ENCODE assay signal across 19 cellular contexts in genomic region chr1:90963651-90964050, GRCh38.
"Had no signal": no experiment of that assay in that cellular context is flagged by ENCODE, and none has a peak within 500 bp of the region (broad histone marks: within the 10 kb centered on the region; RNA-seq: fewer than 3 reads in every experiment).

No MANE protein-coding gene starts in this region.

- H3K27ac Mint-ChIP-seq: activated naive CD4-positive, alpha-beta T cell treated with anti-CD3 and anti-CD28 coated beads, Interleukin-2, amount 10 ng/mL, durations not matched to agents 7 days and 5 days; mesothelial cell of epicardium; stimulated activated effector memory CD8-positive, alpha-beta T cell treated with anti-CD3 and anti-CD28 coated beads, Interleukin-12 subunit alpha, Interleukin-12 subunit beta, amount 100 ng/mL, for 72 hours had no signal

- H3K4me1 Mint-ChIP-seq: mesothelial cell of epicardium, neural crest cell had no signal

- H3K4me3 Mint-ChIP-seq: activated naive CD4-positive, alpha-beta T cell treated with anti-CD3 and anti-CD28 coated beads, Interleukin-2, amount 10 ng/mL, durations not matched to agents 7 days and 5 days; immature natural killer cell; mesothelial cell of epicardium; neural crest cell; stimulated activated effector memory CD8-positive, alpha-beta T cell treated with anti-CD3 and anti-CD28 coated beads, Interleukin-12 subunit alpha, Interleukin-12 subunit beta, amount 100 ng/mL, for 72 hours had no signal

- ATAC-seq: heart left ventricle; sciatic nerve; stimulated activated effector memory CD8-positive, alpha-beta T cell treated with anti-CD3 and anti-CD28 coated beads, Interleukin-12 subunit alpha, Interleukin-12 subunit beta, amount 100 ng/mL, for 72 hours had no signal

- H3K36me3 ChIP-seq: ascending aorta, lower lobe of right lung had no signal

- H3K27me3 ChIP-seq: ascending aorta, heart left ventricle had no signal

- H3K9me3 ChIP-seq: ascending aorta, lower lobe of right lung had no signal

- DNase-seq: activated CD4-positive, alpha-beta T cell treated with anti-CD3 and anti-CD28 coated beads, Interleukin-2, amount 50 U/mL, for 4 hours; activated CD4-positive, CD25-positive, alpha-beta regulatory T cell treated with anti-CD3 and anti-CD28 coated beads, Interleukin-2, amount 50 U/mL, for 72 hours; activated naive CD4-positive, alpha-beta T cell treated with anti-CD3 and anti-CD28 coated beads, Interleukin-2, amount 10 ng/mL, durations not matched to agents 7 days and 5 days; central memory CD4-positive, alpha-beta T cell; cortex of kidney; effector CD8-positive, alpha-beta T cell; foreskin melanocyte; heart left ventricle; immature natural killer cell; left colon; lower lobe of right lung; stimulated activated CD4-positive, alpha-beta T cell treated with anti-CD3 and anti-CD28 coated beads, Interleukin-1b, Interleukin-23, amount 100 ng/mL, for 48 hours; T-helper 1 cell; T1000 had no signal

- H3K27me3 Mint-ChIP-seq: activated naive CD4-positive, alpha-beta T cell treated with anti-CD3 and anti-CD28 coated beads, Interleukin-2, amount 10 ng/mL, durations not matched to agents 7 days and 5 days had no signal

- H3K4me3 ChIP-seq: ascending aorta, heart left ventricle, lower lobe of right lung had no signal

- H3K36me3 Mint-ChIP-seq: immature natural killer cell; stimulated activated effector memory CD8-positive, alpha-beta T cell treated with anti-CD3 and anti-CD28 coated beads, Interleukin-12 subunit alpha, Interleukin-12 subunit beta, amount 100 ng/mL, for 72 hours had no signal

- H3K9me3 Mint-ChIP-seq: activated naive CD4-positive, alpha-beta T cell treated with anti-CD3 and anti-CD28 coated beads, Interleukin-2, amount 10 ng/mL, durations not matched to agents 7 days and 5 days; immature natural killer cell; stimulated activated effector memory CD8-positive, alpha-beta T cell treated with anti-CD3 and anti-CD28 coated beads, Interleukin-12 subunit alpha, Interleukin-12 subunit beta, amount 100 ng/mL, for 72 hours had no signal

- H3K27ac ChIP-seq: ascending aorta, heart left ventricle, lower lobe of right lung had no signal
